ENCODE assay signal across 2 cellular contexts in the genomic region with DNA sequence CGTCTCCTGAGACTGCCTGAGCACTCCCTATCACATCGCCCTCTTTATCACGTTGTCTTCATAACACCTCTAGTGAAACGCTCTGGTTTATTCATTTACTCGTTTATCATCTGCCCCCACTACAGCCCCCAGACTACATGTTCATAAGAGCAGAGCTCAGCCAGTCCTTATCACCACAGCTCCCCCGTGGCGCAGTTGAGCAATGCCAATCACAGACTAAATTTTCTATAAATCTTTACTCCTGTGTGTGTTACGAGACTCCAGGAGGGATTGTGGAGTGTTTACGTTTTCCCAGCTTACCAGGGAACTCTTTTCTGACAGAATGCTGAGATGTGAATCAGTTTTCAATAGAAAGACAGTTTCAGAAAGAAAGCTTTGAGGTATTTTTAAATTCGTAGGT.
TF ChIP-seq lines count a peak whose summit lies in the region.

No MANE protein-coding gene starts in this region.

TF ChIP-seq in HepG2, 621 proteins besides CTCF, POLR2A, EP300 and RAD21 (continued from another document):
- TF ChIP-seq PRDM15 (CRISPR knock-in tag; IDR thresholded peaks at IDR 0.05) (no peak), JUN (CRISPR knock-in tag; IDR thresholded peaks at IDR 0.05) (no peak), ZNF891 (CRISPR knock-in tag; IDR thresholded peaks at IDR 0.05) (no peak), ZNF33A (CRISPR knock-in tag; IDR thresholded peaks at IDR 0.05; ENCODE audit: borderline replicate concordance) (no peak), MXI1 (IDR thresholded peaks at IDR 0.05; ENCODE audit: borderline replicate concordance, low read depth, low read length) (no peak), RXRB (CRISPR knock-in tag; IDR thresholded peaks at IDR 0.05; ENCODE audit: borderline replicate concordance) (no peak), ZNF251 (CRISPR knock-in tag; IDR thresholded peaks at IDR 0.05) (no peak), CEBPB (IDR thresholded peaks at IDR 0.05; ENCODE audit: borderline replicate concordance, low read depth, low read length) (no peak), TBX2 (CRISPR knock-in tag; IDR thresholded peaks at IDR 0.05; ENCODE audit: borderline replicate concordance) (no peak), ZNF501 (CRISPR knock-in tag; IDR thresholded peaks at IDR 0.05) (no peak), ZNF761 (CRISPR knock-in tag; conservative IDR thresholded peaks at IDR 0.05) (no peak), PITX1 (CRISPR knock-in tag; IDR thresholded peaks at IDR 0.05) (no peak), ZBTB26 (CRISPR knock-in tag; IDR thresholded peaks at IDR 0.05; ENCODE audit: borderline replicate concordance) (no peak), ZSCAN22 (CRISPR knock-in tag; IDR thresholded peaks at IDR 0.05) (no peak)

TF ChIP-seq in SK-N-SH treated with all-trans-retinoic acid at 6 μM for 48 hours, 23 proteins besides CTCF, POLR2A, EP300 and RAD21 (continued from another document):
- TF ChIP-seq, protein P1, sequence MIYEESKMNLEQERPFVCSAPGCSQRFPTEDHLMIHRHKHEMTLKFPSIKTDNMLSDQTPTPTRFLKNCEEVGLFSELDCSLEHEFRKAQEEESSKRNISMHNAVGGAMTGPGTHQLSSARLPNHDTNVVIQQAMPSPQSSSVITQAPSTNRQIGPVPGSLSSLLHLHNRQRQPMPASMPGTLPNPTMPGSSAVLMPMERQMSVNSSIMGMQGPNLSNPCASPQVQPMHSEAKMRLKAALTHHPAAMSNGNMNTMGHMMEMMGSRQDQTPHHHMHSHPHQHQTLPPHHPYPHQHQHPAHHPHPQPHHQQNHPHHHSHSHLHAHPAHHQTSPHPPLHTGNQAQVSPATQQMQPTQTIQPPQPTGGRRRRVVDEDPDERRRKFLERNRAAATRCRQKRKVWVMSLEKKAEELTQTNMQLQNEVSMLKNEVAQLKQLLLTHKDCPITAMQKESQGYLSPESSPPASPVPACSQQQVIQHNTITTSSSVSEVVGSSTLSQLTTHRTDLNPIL (CRISPR knock-in tag; IDR thresholded peaks at IDR 0.05; ENCODE audit: low read depth), result no peak
- no peak for TF ChIP-seq RARB (CRISPR knock-in tag; IDR thresholded peaks at IDR 0.05)
- TF ChIP-seq GLIS3 (CRISPR knock-in tag; IDR thresholded peaks at IDR 0.05), result no peak
- TF ChIP-seq ISL1 (CRISPR knock-in tag; IDR thresholded peaks at IDR 0.05), result no peak
- TF ChIP-seq ESRRG (CRISPR knock-in tag; IDR thresholded peaks at IDR 0.05), result no peak
- TF ChIP-seq ZFP30 (CRISPR knock-in tag; IDR thresholded peaks at IDR 0.05), result no peak
- no peak for TF ChIP-seq POU6F1 (CRISPR knock-in tag; IDR thresholded peaks at IDR 0.05; ENCODE audit: borderline replicate concordance, low read depth)
- TF ChIP-seq ARNTL (CRISPR knock-in tag; IDR thresholded peaks at IDR 0.05; ENCODE audit: borderline replicate concordance, low read depth), result no peak
- TF ChIP-seq BACH2 (CRISPR knock-in tag; IDR thresholded peaks at IDR 0.05; ENCODE audit: borderline replicate concordance), result no peak
- no peak for TF ChIP-seq TCF4 (CRISPR knock-in tag; IDR thresholded peaks at IDR 0.05; ENCODE audit: borderline replicate concordance)
- TF ChIP-seq TSHZ2 (CRISPR knock-in tag; IDR thresholded peaks at IDR 0.05), result no peak
